In genomic region chr15:56124391-56124790, GRCh38 we compare ENCODE assay signal across 31 cellular contexts.
"Had no signal": no experiment of that assay in that cellular context is flagged by ENCODE, and none has a peak within 500 bp of the region (broad histone marks: within the 10 kb centered on the region; RNA-seq: fewer than 3 reads in every experiment).

No MANE protein-coding gene starts in this region.

- H3K27me3 Mint-ChIP-seq: activated naive CD4-positive, alpha-beta T cell treated with anti-CD3 and anti-CD28 coated beads, Interleukin-2, amount 10 ng/mL, durations not matched to agents 7 days and 5 days; activated naive CD8-positive, alpha-beta T cell treated with anti-CD3 and anti-CD28 coated beads, Interleukin-2, amount 10 ng/mL, durations not matched to agents 7 days and 5 days; central memory CD8-positive, alpha-beta T cell; naive thymus-derived CD8-positive, alpha-beta T cell; stimulated activated naive CD8-positive, alpha-beta T cell treated with anti-CD3 and anti-CD28 coated beads, Interleukin-15, amount 100 ng/mL, for 72 hours had no signal

- H3K4me3 Mint-ChIP-seq: activated naive CD4-positive, alpha-beta T cell treated with anti-CD3 and anti-CD28 coated beads, Interleukin-2, amount 10 ng/mL, durations not matched to agents 7 days and 5 days; activated naive CD8-positive, alpha-beta T cell treated with anti-CD3 and anti-CD28 coated beads, Interleukin-2, amount 10 ng/mL, durations not matched to agents 7 days and 5 days; central memory CD8-positive, alpha-beta T cell; naive thymus-derived CD8-positive, alpha-beta T cell; neural crest cell; stimulated activated effector memory CD8-positive, alpha-beta T cell treated with anti-CD3 and anti-CD28 coated beads, Interleukin-12 subunit alpha, Interleukin-12 subunit beta, amount 100 ng/mL, for 72 hours; stimulated activated naive CD8-positive, alpha-beta T cell treated with anti-CD3 and anti-CD28 coated beads, Interleukin-15, amount 100 ng/mL, for 72 hours had no signal

- H3K36me3 ChIP-seq: upper lobe of left lung had no signal

- H3K27ac Mint-ChIP-seq: activated naive CD4-positive, alpha-beta T cell treated with anti-CD3 and anti-CD28 coated beads, Interleukin-2, amount 10 ng/mL, durations not matched to agents 7 days and 5 days; activated naive CD8-positive, alpha-beta T cell treated with anti-CD3 and anti-CD28 coated beads, Interleukin-2, amount 10 ng/mL, durations not matched to agents 7 days and 5 days; naive thymus-derived CD8-positive, alpha-beta T cell; stimulated activated effector memory CD8-positive, alpha-beta T cell treated with anti-CD3 and anti-CD28 coated beads, Interleukin-12 subunit alpha, Interleukin-12 subunit beta, amount 100 ng/mL, for 72 hours; stimulated activated naive CD8-positive, alpha-beta T cell treated with anti-CD3 and anti-CD28 coated beads, Interleukin-15, amount 100 ng/mL, for 72 hours had no signal

- DNase-seq: activated CD4-positive, alpha-beta T cell treated with anti-CD3 and anti-CD28 coated beads for 4 hours; activated CD4-positive, alpha-beta T cell treated with anti-CD3 and anti-CD28 coated beads, Interleukin-2, amount 50 U/mL, for 4 hours; activated effector memory CD4-positive, alpha-beta T cell treated with anti-CD3 and anti-CD28 coated beads, Interleukin-2, amount 50 U/mL, for 16 hours; activated naive CD4-positive, alpha-beta T cell treated with anti-CD3 and anti-CD28 coated beads, Interleukin-2, amount 10 ng/mL, durations not matched to agents 7 days and 5 days; activated naive CD8-positive, alpha-beta T cell treated with anti-CD3 and anti-CD28 coated beads, Interleukin-2, amount 10 ng/mL, durations not matched to agents 7 days and 5 days; amniotic stem cell; dermis blood vessel endothelial cell; effector CD4-positive, alpha-beta T cell; esophagus squamous epithelium; foreskin melanocyte; heart right ventricle; kidney glomerular epithelial cell; left lung; lower lobe of right lung; mesenchymal stem cell; naive thymus-derived CD8-positive, alpha-beta T cell; occipital lobe; psoas muscle; sigmoid colon; small intestine; stimulated activated CD4-positive, alpha-beta T cell treated with anti-CD3 and anti-CD28 coated beads, Interleukin-4, amount 100 ng/mL, for 24 hours; stimulated activated naive CD8-positive, alpha-beta T cell treated with anti-CD3 and anti-CD28 coated beads, Interleukin-15, amount 100 ng/mL, for 72 hours; substantia nigra; T-helper 9 cell; upper lobe of left lung had no signal

- H3K27ac ChIP-seq: epithelial cell of prostate, esophagus squamous epithelium, heart right ventricle, left lung, lower lobe of right lung, parathyroid adenoma, psoas muscle, sigmoid colon, upper lobe of left lung, VCaP had no signal

- H3K4me3 ChIP-seq: esophagus squamous epithelium, heart right ventricle, left lung, lower lobe of right lung, psoas muscle, sigmoid colon, upper lobe of left lung had no signal

- H3K27me3 ChIP-seq: esophagus squamous epithelium, heart right ventricle, left lung, sigmoid colon, upper lobe of left lung had no signal

- H3K9ac ChIP-seq: parathyroid adenoma had no signal

- H3K4me1 Mint-ChIP-seq: activated naive CD4-positive, alpha-beta T cell treated with anti-CD3 and anti-CD28 coated beads, Interleukin-2, amount 10 ng/mL, durations not matched to agents 7 days and 5 days; neural crest cell; stimulated activated effector memory CD8-positive, alpha-beta T cell treated with anti-CD3 and anti-CD28 coated beads, Interleukin-12 subunit alpha, Interleukin-12 subunit beta, amount 100 ng/mL, for 72 hours; stimulated activated naive CD8-positive, alpha-beta T cell treated with anti-CD3 and anti-CD28 coated beads, Interleukin-15, amount 100 ng/mL, for 72 hours had no signal

- H2AFZ ChIP-seq: parathyroid adenoma had no signal

- ATAC-seq: heart right ventricle; left lung; lower lobe of right lung; naive thymus-derived CD8-positive, alpha-beta T cell; psoas muscle; stimulated activated effector memory CD8-positive, alpha-beta T cell treated with anti-CD3 and anti-CD28 coated beads, Interleukin-12 subunit alpha, Interleukin-12 subunit beta, amount 100 ng/mL, for 72 hours; stimulated activated naive CD8-positive, alpha-beta T cell treated with anti-CD3 and anti-CD28 coated beads, Interleukin-15, amount 100 ng/mL, for 72 hours had no signal

- H3K4me1 ChIP-seq: esophagus squamous epithelium, heart right ventricle, left lung, lower lobe of right lung, parathyroid adenoma, psoas muscle, sigmoid colon, upper lobe of left lung had no signal
